In the genomic region with DNA sequence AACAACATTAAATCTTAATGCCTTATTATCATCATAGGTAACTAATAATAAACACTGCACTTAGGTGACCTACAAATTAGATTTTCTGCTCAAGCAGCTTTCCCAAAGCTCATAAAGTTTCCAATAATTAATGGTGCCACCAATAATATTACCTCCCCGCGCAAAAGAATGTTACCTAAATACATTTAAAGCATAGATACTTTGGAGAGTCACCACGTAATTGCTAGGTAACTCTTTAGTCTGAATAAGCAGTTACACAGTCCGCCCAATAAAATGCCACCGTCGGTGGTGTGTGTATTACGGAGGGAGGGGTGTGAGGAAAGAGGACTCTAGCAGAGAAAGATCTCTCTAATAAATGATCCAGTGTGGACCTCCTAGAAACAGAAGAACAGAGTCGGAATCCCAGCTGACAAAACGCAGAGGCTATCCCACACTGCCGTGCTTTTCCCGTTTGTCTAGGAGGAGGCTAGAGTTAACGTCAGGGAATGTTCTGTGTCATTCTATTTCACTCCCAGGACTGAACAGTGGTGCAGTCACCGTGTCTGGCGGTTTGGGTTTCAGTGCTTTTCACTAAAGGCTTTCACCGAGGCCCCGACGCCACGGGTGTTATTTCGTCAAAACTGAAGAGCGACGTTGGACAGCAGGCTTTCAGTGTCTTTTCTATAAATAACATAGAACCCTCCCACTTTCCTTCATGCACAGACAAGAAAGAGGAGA, we compare ENCODE assay signal across 8 cellular contexts. TPM values are rescaled to one million over a fixed set of nuclear protein-coding genes. Genes with fewer than 3 reads are reported as not detected.
DNase-seq lines count a peak whose midpoint lies in the region; ATAC-seq and TF ChIP-seq lines count a peak whose summit lies in the region.

No MANE protein-coding gene starts in this region.

- peak; percentile 61 for DNase-seq in GM13977 (ENCODE audit: low spot score)
- DNase-seq in NCI-H2029 (lab: John Stamatoyannopoulos, UW): peak; percentile 1
- peak; percentile 37 to 45 for DNase-seq in activated CD4-positive, alpha-beta T cell treated with anti-CD3 and anti-CD28 coated beads for 4 hours
- DNase-seq in dermis microvascular lymphatic vessel endothelial cell (ENCODE audit: low read depth in 2 of 2): peak; percentile 20 to 56
- peak; percentile 35 to 43 for DNase-seq in stimulated activated CD4-positive, alpha-beta T cell treated with anti-CD3 and anti-CD28 coated beads, Interleukin-4, amount 100 ng/mL, for 4 hours

- peak overlapping the region; percentile 79 to 95 for H3K9ac ChIP-seq in liver (ENCODE audit: low read depth in 1 of 2, low read length in 2 of 2)

- H3K9me3 ChIP-seq in liver (ENCODE audit: control insufficient read depth in 4 of 4, low read length in 3 of 4): no peaks in the 10 kb centered on the region

- TF ChIP-seq CTCF in GM13977 (IDR thresholded peaks at IDR 0.05; ENCODE audit: extremely low read depth, insufficient read depth, missing control alignments) (no peak), liver (IDR thresholded peaks at IDR 0.05; ENCODE audit: low read depth, low read length, missing input control) (no peak)

- H3K27me3 ChIP-seq in liver (ENCODE audit: control insufficient read depth in 4 of 4, insufficient read depth in 4 of 4, low read length in 3 of 4): no peaks in the 10 kb centered on the region

- TF ChIP-seq RAD21 in liver (IDR thresholded peaks at IDR 0.05): peak in 1 of 2 donors; percentile 12

- 2% methylated on average over 21 of the region's 21 CpGs for WGBS in liver

- H3K36me3 ChIP-seq in liver (ENCODE audit: control insufficient read depth in 4 of 4, insufficient read depth in 3 of 4, low read depth in 1 of 4, low read length in 3 of 4): peaks cover 0 to 6% (median 2%) of the 10 kb centered on the region in 4 donors

- peaks cover 2 to 15% (median 9%) of the 10 kb centered on the region in 4 donors for H3K4me1 ChIP-seq in liver (ENCODE audit: control insufficient read depth in 4 of 4, insufficient read depth in 4 of 4, low read length in 3 of 4)

- ATAC-seq in HG02759 (IDR thresholded peaks at IDR 0.05; ENCODE audit: unreplicated experiment): peak; percentile 35
- ATAC-seq in GM18519 (IDR thresholded peaks at IDR 0.05; ENCODE audit: low FRiP score, unreplicated experiment): no peak

- peak overlapping the region; percentile 82 to 95 (median 90) for H3K4me3 ChIP-seq in liver (ENCODE audit: low read depth in 1 of 3, low read length in 3 of 3)

- in situ Hi-C loops in GM13977 (cut with MboI; ENCODE audit: low pct_unique_long_range_greater_than_20kb, low sequenced_read_pairs, unreplicated experiment): no loop called here

- peak overlapping the region; percentile 97 to 99 for H3K27ac ChIP-seq in liver (ENCODE audit: low read depth in 1 of 2, low read length in 2 of 2)

TF ChIP-seq in liver, 16 proteins besides CTCF, POLR2A, EP300 and RAD21:
- TF ChIP-seq, protein P1, sequence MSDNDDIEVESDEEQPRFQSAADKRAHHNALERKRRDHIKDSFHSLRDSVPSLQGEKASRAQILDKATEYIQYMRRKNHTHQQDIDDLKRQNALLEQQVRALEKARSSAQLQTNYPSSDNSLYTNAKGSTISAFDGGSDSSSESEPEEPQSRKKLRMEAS (IDR thresholded peaks at IDR 0.05): peak; percentile 31
- peak; percentile 86 for TF ChIP-seq TAF1 (conservative IDR thresholded peaks at IDR 0.05)
- TF ChIP-seq, protein P2, sequence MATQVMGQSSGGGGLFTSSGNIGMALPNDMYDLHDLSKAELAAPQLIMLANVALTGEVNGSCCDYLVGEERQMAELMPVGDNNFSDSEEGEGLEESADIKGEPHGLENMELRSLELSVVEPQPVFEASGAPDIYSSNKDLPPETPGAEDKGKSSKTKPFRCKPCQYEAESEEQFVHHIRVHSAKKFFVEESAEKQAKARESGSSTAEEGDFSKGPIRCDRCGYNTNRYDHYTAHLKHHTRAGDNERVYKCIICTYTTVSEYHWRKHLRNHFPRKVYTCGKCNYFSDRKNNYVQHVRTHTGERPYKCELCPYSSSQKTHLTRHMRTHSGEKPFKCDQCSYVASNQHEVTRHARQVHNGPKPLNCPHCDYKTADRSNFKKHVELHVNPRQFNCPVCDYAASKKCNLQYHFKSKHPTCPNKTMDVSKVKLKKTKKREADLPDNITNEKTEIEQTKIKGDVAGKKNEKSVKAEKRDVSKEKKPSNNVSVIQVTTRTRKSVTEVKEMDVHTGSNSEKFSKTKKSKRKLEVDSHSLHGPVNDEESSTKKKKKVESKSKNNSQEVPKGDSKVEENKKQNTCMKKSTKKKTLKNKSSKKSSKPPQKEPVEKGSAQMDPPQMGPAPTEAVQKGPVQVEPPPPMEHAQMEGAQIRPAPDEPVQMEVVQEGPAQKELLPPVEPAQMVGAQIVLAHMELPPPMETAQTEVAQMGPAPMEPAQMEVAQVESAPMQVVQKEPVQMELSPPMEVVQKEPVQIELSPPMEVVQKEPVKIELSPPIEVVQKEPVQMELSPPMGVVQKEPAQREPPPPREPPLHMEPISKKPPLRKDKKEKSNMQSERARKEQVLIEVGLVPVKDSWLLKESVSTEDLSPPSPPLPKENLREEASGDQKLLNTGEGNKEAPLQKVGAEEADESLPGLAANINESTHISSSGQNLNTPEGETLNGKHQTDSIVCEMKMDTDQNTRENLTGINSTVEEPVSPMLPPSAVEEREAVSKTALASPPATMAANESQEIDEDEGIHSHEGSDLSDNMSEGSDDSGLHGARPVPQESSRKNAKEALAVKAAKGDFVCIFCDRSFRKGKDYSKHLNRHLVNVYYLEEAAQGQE (IDR thresholded peaks at IDR 0.05): peak; percentile 75
- TF ChIP-seq, protein P3, sequence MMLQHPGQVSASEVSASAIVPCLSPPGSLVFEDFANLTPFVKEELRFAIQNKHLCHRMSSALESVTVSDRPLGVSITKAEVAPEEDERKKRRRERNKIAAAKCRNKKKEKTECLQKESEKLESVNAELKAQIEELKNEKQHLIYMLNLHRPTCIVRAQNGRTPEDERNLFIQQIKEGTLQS (IDR thresholded peaks at IDR 0.05): no peak
- TF ChIP-seq NR2F2 (IDR thresholded peaks at IDR 0.05): no peak
- no peak for TF ChIP-seq FOXA1 (IDR thresholded peaks at IDR 0.05)

RNA-seq across cellular contexts. Expression of a gene that starts 0.6 kb away (rescaled TPM):
- 10.9 and 17.8 TPM in 2 replicates for total RNA-seq in dermis microvascular lymphatic vessel endothelial cell
- total RNA-seq in liver: 10 to 100 TPM; 20.1 to 33.5 TPM
- 10 to 100 TPM; 17.3 to 20.6 TPM for polyA plus RNA-seq in liver

Comparison
In these comparisons a context has a peak if more than half of its experiments do, and no peak if none do; other contexts are left out.
1. DNase-seq: peak in every context shown above with its lines; median percentile 61 in GM13977; 41 in activated CD4-positive, alpha-beta T cell treated with anti-CD3 and anti-CD28 coated beads for 4 hours; 39 in stimulated activated CD4-positive, alpha-beta T cell treated with anti-CD3 and anti-CD28 coated beads, Interleukin-4, amount 100 ng/mL, for 4 hours; 38 in dermis microvascular lymphatic vessel endothelial cell; 1 in NCI-H2029.